ENCODE assay signal across 19 cellular contexts in genomic region chr9:113598883-113599282, GRCh38.
A peak's percentile ranks its signal among the peaks of the same experiment; 100 is the strongest.
DNase-seq lines count a peak whose midpoint lies in the region; ATAC-seq and TF ChIP-seq lines count a peak whose summit lies in the region.
"Had no signal": no experiment of that assay in that cellular context is flagged by ENCODE, and none has a peak within 500 bp of the region (broad histone marks: within the 10 kb centered on the region; RNA-seq: fewer than 3 reads in every experiment).

No MANE protein-coding gene starts in this region.

- H3K9me3 Mint-ChIP-seq in chondrocyte (ENCODE audit: low read depth), result no peaks in the 10 kb centered on the region
- no peaks in the 10 kb centered on the region for H3K9me3 Mint-ChIP-seq in neural progenitor cell
- H3K9me3 Mint-ChIP-seq: activated naive CD8-positive, alpha-beta T cell treated with anti-CD3 and anti-CD28 coated beads, Interleukin-2, amount 50 U/mL, for 24 hours; type B pancreatic cell; WTC11 had no signal

- no peaks in the 10 kb centered on the region for H4K20me1 ChIP-seq in GM23248 (ENCODE audit: insufficient read depth)
- no peaks in the 10 kb centered on the region for H4K20me1 ChIP-seq in neural progenitor cell (ENCODE audit: low read depth)

- no peaks in the 10 kb centered on the region for H3K27me3 Mint-ChIP-seq in chondrocyte (ENCODE audit: low read depth)
- peaks cover 12% of the 10 kb centered on the region for H3K27me3 Mint-ChIP-seq in neural progenitor cell (ENCODE audit: insufficient read depth, low read depth)
- H3K27me3 Mint-ChIP-seq: activated naive CD8-positive, alpha-beta T cell treated with anti-CD3 and anti-CD28 coated beads, Interleukin-2, amount 50 U/mL, for 24 hours; type B pancreatic cell had no signal

- H3K9ac ChIP-seq in GM23248 (peak overlapping the region; percentile 24; the same call in 1 of the 2 replicates), neural progenitor cell (no peak overlapping the region)

- H3K4me2 ChIP-seq in GM23248 (ENCODE audit: unreplicated experiment) (no peak overlapping the region), neural progenitor cell (no peak overlapping the region)

- no peak overlapping the region for H3K4me3 Mint-ChIP-seq in chondrocyte (ENCODE audit: unreplicated experiment)
- H3K4me3 Mint-ChIP-seq in neural progenitor cell, result no peak overlapping the region
- H3K4me3 Mint-ChIP-seq: activated naive CD8-positive, alpha-beta T cell treated with anti-CD3 and anti-CD28 coated beads, Interleukin-2, amount 50 U/mL, for 24 hours; type B pancreatic cell; WTC11 had no signal

- H3K27ac ChIP-seq in AG04450 (ENCODE audit: low read depth, low read length) (peak overlapping the region; percentile 85), GM23248 (peak overlapping the region; percentile 57), neural progenitor cell (no peak overlapping the region)
- H3K27ac ChIP-seq: cardiac muscle cell had no signal

- CTCF ChIA-PET in AG04450 (lab: Charles Lee), result interaction anchor here (24.3 kb wide), 1 partner anchor 57 kb away, joined by 767 read pairs; no protein-coding TSS in a partner anchor

- H3K9me2 ChIP-seq in GM23248 (ENCODE audit: insufficient read depth), result no peaks in the 10 kb centered on the region

- H3K4me1 ChIP-seq in GM23248 (ENCODE audit: insufficient read depth) (peaks cover 55% of the 10 kb centered on the region), neural progenitor cell (peaks cover 39% of the 10 kb centered on the region)

- ATAC-seq in GM21528 (IDR thresholded peaks at IDR 0.05; ENCODE audit: low FRiP score, unreplicated experiment) (no peak), HG03108 (IDR thresholded peaks at IDR 0.05; ENCODE audit: unreplicated experiment) (no peak)
- ATAC-seq: activated naive CD8-positive, alpha-beta T cell treated with anti-CD3 and anti-CD28 coated beads, Interleukin-2, amount 50 U/mL, for 24 hours; stimulated activated naive CD8-positive, alpha-beta T cell treated with anti-CD3 and anti-CD28 coated beads, Interleukin-15, Interleukin-2, amounts not matched to agents 100 U/mL and 50 U/mL, for 24 hours; WTC11 had no signal

- H3K36me3 ChIP-seq in GM23248 (ENCODE audit: low read depth) (peaks cover 13% of the 10 kb centered on the region; the same call in 1 of the 2 replicates), neural progenitor cell (no peaks in the 10 kb centered on the region)

- TF ChIP-seq CTCF in AG04450 (IDR thresholded peaks at IDR 0.05; ENCODE audit: low read depth, low read length) (no peak), chondrocyte (IDR thresholded peaks at IDR 0.05) (no peak), neural progenitor cell (IDR thresholded peaks at IDR 0.05) (no peak)

- H3K4me3 ChIP-seq in AG04450 (ENCODE audit: low read depth, low read length), result no peak overlapping the region
- H3K4me3 ChIP-seq in GM23248, result no peak overlapping the region
- no peak overlapping the region for H3K4me3 ChIP-seq in neural progenitor cell
- H3K4me3 ChIP-seq: cardiac muscle cell had no signal

- POLR2A ChIA-PET in AG04450 (lab: Yijun Ruan, JAX), result interaction anchor here (0.6 kb wide), 1 partner anchor 115 kb away, joined by 8 read pairs; no protein-coding TSS in a partner anchor

- DNase-seq in AG04450 (ENCODE audit: low read depth, low spot score) (no peak), GM23248 (peak; percentile 45), chondrocyte (ENCODE audit: low spot score) (no peak), neural progenitor cell (ENCODE audit: low spot score) (no peak), DMS153 (lab: John Stamatoyannopoulos, UW) (no peak)
- no peak for DNase-seq in effector CD8-positive, alpha-beta T cell (lab: John Stamatoyannopoulos, UW)
- DNase-seq: activated naive CD8-positive, alpha-beta T cell treated with anti-CD3 and anti-CD28 coated beads, Interleukin-2, amount 50 U/mL, for 24 hours; head of caudate nucleus; KG1; NCI-H1105 treated with DMSO at 0.1 percent for 48 hours; NCI-H2171; NCI-H526 treated with DMSO at 0.1 percent for 48 hours; stimulated activated naive CD8-positive, alpha-beta T cell treated with anti-CD3 and anti-CD28 coated beads, Interleukin-15, Interleukin-2, amounts not matched to agents 100 U/mL and 50 U/mL, for 24 hours; T-helper 2 cell had no signal

- no peaks in the 10 kb centered on the region for H3K27me3 ChIP-seq in AG04450 (ENCODE audit: control insufficient read depth, insufficient read depth, low read length)
- H3K27me3 ChIP-seq in GM23248 (replicated peaks; ENCODE audit: insufficient read depth), result no peaks in the 10 kb centered on the region
- H3K27me3 ChIP-seq in neural progenitor cell, result no peaks in the 10 kb centered on the region
- H3K27me3 ChIP-seq: cardiac muscle cell had no signal

- in situ Hi-C loops in GM23248 (cut with MboI), result no loop called here

- H3K9me3 ChIP-seq in AG04450 (ENCODE audit: control insufficient read depth, insufficient read depth, low read length), result no peaks in the 10 kb centered on the region; the same call in 1 of the 2 replicates
- no peaks in the 10 kb centered on the region for H3K9me3 ChIP-seq in GM23248 (ENCODE audit: low read depth)
- no peaks in the 10 kb centered on the region for H3K9me3 ChIP-seq in neural progenitor cell (ENCODE audit: low read depth)

- peaks cover 14% of the 10 kb centered on the region for H3K36me3 Mint-ChIP-seq in chondrocyte (ENCODE audit: low read depth)
- peaks cover 13% of the 10 kb centered on the region for H3K36me3 Mint-ChIP-seq in neural progenitor cell
- H3K36me3 Mint-ChIP-seq: type B pancreatic cell had no signal

- 55 to 59% methylated on average over 5 of the region's 5 CpGs for WGBS in GM23248 (ENCODE audit: low coverage in 1 of 2, low lambda C conversion rate in 2 of 2, missing lambda C conversion rate in 2 of 2), 2 experiments

- H3K79me2 ChIP-seq in GM23248 (ENCODE audit: insufficient read depth) (peaks cover 40% of the 10 kb centered on the region), neural progenitor cell (ENCODE audit: low read depth) (peaks cover 19% of the 10 kb centered on the region)

- H3K27ac Mint-ChIP-seq in chondrocyte (ENCODE audit: unreplicated experiment), result peak overlapping the region; percentile 54
- H3K27ac Mint-ChIP-seq in neural progenitor cell, result peak overlapping the region; percentile 94
- H3K27ac Mint-ChIP-seq: activated naive CD8-positive, alpha-beta T cell treated with anti-CD3 and anti-CD28 coated beads, Interleukin-2, amount 50 U/mL, for 24 hours; type B pancreatic cell; WTC11 had no signal

- H2AFZ ChIP-seq in GM23248, result no peak overlapping the region
- H2AFZ ChIP-seq in neural progenitor cell (replicated peaks), result no peak overlapping the region

- H3K4me1 Mint-ChIP-seq in chondrocyte (ENCODE audit: low read depth), result peaks cover 66% of the 10 kb centered on the region
- H3K4me1 Mint-ChIP-seq in neural progenitor cell, result peaks cover 82% of the 10 kb centered on the region

- H3F3A ChIP-seq in GM23248 (ENCODE audit: insufficient read depth), result peaks cover 22% of the 10 kb centered on the region
- no peaks in the 10 kb centered on the region for H3F3A ChIP-seq in neural progenitor cell (ENCODE audit: low read depth)
